14 cellular contexts compared by ENCODE assay signal in genomic region chr9:123260340-123260739, GRCh38. TPM values are rescaled to one million over a fixed set of nuclear protein-coding genes. Genes with fewer than 3 reads are reported as not detected.
A peak's percentile ranks its signal among the peaks of the same experiment; 100 is the strongest.
DNase-seq lines count a peak whose midpoint lies in the region; ATAC-seq, FAIRE-seq and TF ChIP-seq lines count a peak whose summit lies in the region.
"Had no signal": no experiment of that assay in that cellular context is flagged by ENCODE, and none has a peak within 500 bp of the region (broad histone marks: within the 10 kb centered on the region; RNA-seq: fewer than 3 reads in every experiment).

No MANE protein-coding gene starts in this region.

- H3K9me3 ChIP-seq in Loucy (ENCODE audit: insufficient read depth, low read depth, low read length) (no peaks in the 10 kb centered on the region), GM12878 (replicated peaks; ENCODE audit: control insufficient read depth, insufficient read depth, low read length) (peaks cover 1% of the 10 kb centered on the region; the same call in 2 of the 3 replicates), colonic mucosa (no peaks in the 10 kb centered on the region)
- H3K9me3 ChIP-seq: BE2C had no signal

- H2AFZ ChIP-seq in Loucy (ENCODE audit: low read length) (no peak overlapping the region), GM12878 (ENCODE audit: control insufficient read depth, low read depth, low read length) (no peak overlapping the region)

- H3K36me3 ChIP-seq in Loucy (ENCODE audit: insufficient read depth, low read length) (no peaks in the 10 kb centered on the region), GM12878 (ENCODE audit: control insufficient read depth in 2 of 2, insufficient read depth in 2 of 2, low read length in 1 of 2) (0 out of 4 replicates have a peak, but pooled peaks cover 0 to 6% of the 10 kb centered on the region in 2 experiments), colonic mucosa (no peaks in the 10 kb centered on the region)
- H3K36me3 ChIP-seq: BE2C had no signal

- no peaks in the 10 kb centered on the region for H3K27me3 Mint-ChIP-seq in stimulated activated naive B cell treated with anti-CD40 and anti-IgM and Interleukin-4, amounts not matched to agents 10 μg/mL and 1 μg/mL and 100 μg/mL, for 72 hours

- H3K9ac ChIP-seq in Loucy (ENCODE audit: low read depth, low read length, poor library complexity, severe bottlenecking), result no peak overlapping the region
- no peak overlapping the region; the same call in 1 of the 2 replicates for H3K9ac ChIP-seq in GM12878 (ENCODE audit: control insufficient read depth, insufficient read depth, low read length)
- H3K9ac ChIP-seq in colonic mucosa (ENCODE audit: low read depth in 2 of 2, low read length in 2 of 2), result no peak overlapping the region

- SMC1A ChIA-PET in GM12878 (lab: Charles Lee; ENCODE audit: uncharacterized antibody, unreplicated experiment), result interaction anchor here (0.8 to 8.5 kb wide), 10 partner anchors 11 to 213 kb away, joined by 3 to 83 read pairs (median 6); no protein-coding TSS in a partner anchor

- WGBS in GM12878 (ENCODE audit: insufficient coverage, insufficient replicate concordance, low lambda C conversion rate, missing lambda C conversion rate), result 81% methylated on average over 2 of the region's 2 CpGs

- H3K36me3 Mint-ChIP-seq in stimulated activated naive B cell treated with anti-CD40 and anti-IgM and Interleukin-4, amounts not matched to agents 10 μg/mL and 1 μg/mL and 100 μg/mL, for 72 hours, result peaks cover 28 to 53% of the 10 kb centered on the region in 2 donors
- H3K36me3 Mint-ChIP-seq: CD14-positive monocyte; CD8-positive, alpha-beta T cell had no signal

- peaks cover 55 to 96% of the 10 kb centered on the region in 2 donors for H3K4me1 Mint-ChIP-seq in stimulated activated naive B cell treated with anti-CD40 and anti-IgM and Interleukin-4, amounts not matched to agents 10 μg/mL and 1 μg/mL and 100 μg/mL, for 72 hours
- H3K4me1 Mint-ChIP-seq: CD14-positive monocyte had no signal

- H3K27me3 ChIP-seq in Loucy (ENCODE audit: insufficient read depth, low read length, poor library complexity, severe bottlenecking), result no peaks in the 10 kb centered on the region
- no peaks in the 10 kb centered on the region for H3K27me3 ChIP-seq in GM12878 (replicated peaks in 1 of 2; ENCODE audit: control insufficient read depth in 2 of 2, insufficient read depth in 2 of 2, low read length in 1 of 2)
- no peaks in the 10 kb centered on the region for H3K27me3 ChIP-seq in colonic mucosa
- H3K27me3 ChIP-seq: BE2C had no signal

- no peak for TF ChIP-seq EP300 in GM12878 (IDR thresholded peaks at IDR 0.05; ENCODE audit: borderline replicate concordance in 1 of 2, control insufficient read depth in 1 of 2, low read depth in 2 of 2, low read length in 2 of 2)

- in situ Hi-C loops in GM12878 (cut with MboI), result no loop called here

- ATAC-seq in GM12878, result no peak
- no peak for ATAC-seq in stimulated activated naive B cell treated with anti-CD40 and anti-IgM and Interleukin-4, amounts not matched to agents 10 μg/mL and 1 μg/mL and 100 μg/mL, for 72 hours (replicated peaks)
- ATAC-seq: CD8-positive, alpha-beta T cell had no signal

- TF ChIP-seq CTCF in Loucy (conservative IDR thresholded peaks at IDR 0.05; ENCODE audit: low read length) (no peak), GM12878 (IDR thresholded peaks at IDR 0.05 in 2 of 3, conservative IDR thresholded peaks at IDR 0.05 in 1 of 3; ENCODE audit: control insufficient read depth in 2 of 3, extremely low read depth in 1 of 3, insufficient read depth in 1 of 3, low read depth in 3 of 3, low read length in 3 of 3) (no peak), GM20000 (IDR thresholded peaks at IDR 0.05; ENCODE audit: extremely low read depth, missing control alignments) (no peak), colonic mucosa (IDR thresholded peaks at IDR 0.05) (no peak)

- H3K4me1 ChIP-seq in Loucy (ENCODE audit: insufficient read depth, low read length, poor library complexity, severe bottlenecking), result peaks cover 47% of the 10 kb centered on the region
- peaks cover 20% of the 10 kb centered on the region; the same call in 1 of the 2 replicates for H3K4me1 ChIP-seq in GM12878 (ENCODE audit: control insufficient read depth, insufficient read depth, low read length)
- peaks cover under 1% of the 10 kb centered on the region for H3K4me1 ChIP-seq in colonic mucosa

- intact Hi-C loops in GM12878 (cut with micrococcal nuclease; ENCODE audit: unreplicated experiment) (no loop called here), colonic mucosa (cut with DNase I) (no loop called here)

- TF ChIP-seq RAD21 in GM12878 (IDR thresholded peaks at IDR 0.05; ENCODE audit: insufficient read depth, low read depth, low read length), result no peak

- peak overlapping the region; percentile 15 for H3K27ac Mint-ChIP-seq in stimulated activated naive B cell treated with anti-CD40 and anti-IgM and Interleukin-4, amounts not matched to agents 10 μg/mL and 1 μg/mL and 100 μg/mL, for 72 hours
- H3K27ac Mint-ChIP-seq: CD14-positive monocyte had no signal

- H3K4me3 Mint-ChIP-seq in stimulated activated naive B cell treated with anti-CD40 and anti-IgM and Interleukin-4, amounts not matched to agents 10 μg/mL and 1 μg/mL and 100 μg/mL, for 72 hours, result no peak overlapping the region
- H3K4me3 Mint-ChIP-seq: CD14-positive monocyte; CD8-positive, alpha-beta T cell had no signal

- DNase-seq in GM12878 (ENCODE audit: low read depth, low spot score), result no peak
- no peak for DNase-seq in stimulated activated naive B cell treated with anti-CD40 and anti-IgM and Interleukin-4, amounts not matched to agents 10 μg/mL and 1 μg/mL and 100 μg/mL, for 72 hours
- DNase-seq in GM20000 (ENCODE audit: low spot score), result no peak
- DNase-seq in dedifferentiated amniotic fluid mesenchymal stem cell (ENCODE audit: extremely low spot score), result no peak
- DNase-seq in colonic mucosa, result no peak
- DNase-seq: BE2C; CD8-positive, alpha-beta T cell; COR-L47; DMS53 had no signal

- no peaks in the 10 kb centered on the region for H3K9me2 ChIP-seq in Loucy (replicated peaks; ENCODE audit: low read depth, low read length)

- TF ChIP-seq POLR2A in GM12878 (IDR thresholded peaks at IDR 0.05; ENCODE audit: low read depth, low read length), result no peak

- POLR2A ChIA-PET in GM12878 (lab: Charles Lee), result interaction anchor here (1.8 kb wide), 1 partner anchor 8 kb away, joined by 6 read pairs; no protein-coding TSS in a partner anchor

- peaks cover 52% of the 10 kb centered on the region for H4K20me1 ChIP-seq in Loucy (ENCODE audit: insufficient read depth, low read length, poor library complexity, severe bottlenecking)
- no peaks in the 10 kb centered on the region for H4K20me1 ChIP-seq in GM12878 (ENCODE audit: control insufficient read depth, insufficient read depth)

- FAIRE-seq in G401.6 (lab: Jason Lieb, UNC) (peak; percentile 54), GM12878 (lab: Jason Lieb, UNC) (no peak)
- FAIRE-seq: A204.1, GM18507 had no signal

- peaks cover 96% of the 10 kb centered on the region for H3K79me2 ChIP-seq in Loucy (ENCODE audit: insufficient read depth, low read length)
- peaks cover 90% of the 10 kb centered on the region for H3K79me2 ChIP-seq in GM12878 (ENCODE audit: control insufficient read depth, insufficient read depth, low read length)

- peaks cover 0 to 8% of the 10 kb centered on the region in 2 donors for H3K9me3 Mint-ChIP-seq in stimulated activated naive B cell treated with anti-CD40 and anti-IgM and Interleukin-4, amounts not matched to agents 10 μg/mL and 1 μg/mL and 100 μg/mL, for 72 hours
- H3K9me3 Mint-ChIP-seq: CD8-positive, alpha-beta T cell had no signal

- H3K4me2 ChIP-seq in Loucy (ENCODE audit: low read depth, low read length, poor library complexity, severe bottlenecking) (peak overlapping the region; percentile 10), GM12878 (ENCODE audit: control insufficient read depth, insufficient read depth) (no peak overlapping the region; the same call in 1 of the 2 replicates)

- CTCF ChIA-PET in GM12878 (lab: Yijun Ruan, JAX), result interaction anchor here (0.7 to 3.2 kb wide), 7 partner anchors 8 to 156 kb away, joined by 3 to 15 read pairs (median 7); no protein-coding TSS in a partner anchor

- RAD21 ChIA-PET in GM12878 (lab: Charles Lee; ENCODE audit: unreplicated experiment), result interaction anchor here (0.8 to 1.9 kb wide), 6 partner anchors 8 to 88 kb away, joined by 3 to 9 read pairs (median 5); no protein-coding TSS in a partner anchor

- H3K4me3 ChIP-seq in Loucy (ENCODE audit: low read length, poor library complexity, severe bottlenecking) (no peak overlapping the region), GM12878 (no peak overlapping the region), colonic mucosa (no peak overlapping the region)

- no peak overlapping the region for H3K27ac ChIP-seq in GM12878 (ENCODE audit: control insufficient read depth, insufficient read depth)
- H3K27ac ChIP-seq in colonic mucosa, result no peak overlapping the region

- BruUV-seq in GM12878 (replicated peaks; lab: Mats Ljungman, UMichigan), result TSS peak; percentile 3

- H3F3A ChIP-seq in Loucy (ENCODE audit: low read depth), result no peaks in the 10 kb centered on the region

RNA-seq across cellular contexts. Expression of gene STRBP, which starts 8.0 kb away (rescaled TPM):
- total RNA-seq in GM12878 (2013; cell fraction: nucleolus; rRNA removed), result 96.6 and 97.9 TPM in 2 replicates
- 60.5 and 67.8 TPM in 2 replicates for total RNA-seq in GM12878 (2014; rRNA removed)
- total RNA-seq in GM12878 (2014; rRNA removed; fragmentation: Illumina TruSeq; extraction: Trizol), result 89.2 and 89.8 TPM in 2 replicates
- 80.8 and 89.4 TPM in 2 replicates for total RNA-seq in GM12878 (2021)
- polyA plus RNA-seq in GM12878 (2011; ENCODE audit: low read depth), result 41.4 TPM
- 54.1 and 71.2 TPM in 2 replicates for polyA plus RNA-seq in GM12878 (2011; rRNA removed)
- 20.4 and 23.0 TPM in 2 replicates for polyA plus RNA-seq in GM12878 (2011; cell fraction: cytosol; rRNA removed)
- 41.7 and 50.3 TPM in 2 replicates for polyA plus RNA-seq in GM12878 (2011; cell fraction: nucleus; rRNA removed)
- 72.4 and 91.2 TPM in 2 replicates for polyA plus RNA-seq in GM12878 (2012)
- 80.4 and 89.4 TPM in 2 replicates for polyA plus RNA-seq in GM12878 (2014; fragmentation: Illumina TruSeq; extraction: Trizol)
- polyA plus RNA-seq in GM12878 (2014; fragmentation: Nextera tagmentation; extraction: Ambion mirVana), result 10 to 100 TPM; 31.0 to 50.1 TPM
- 55.2 and 62.4 TPM in 2 replicates for polyA plus RNA-seq in GM12878 (2014; rRNA removed)
- polyA plus RNA-seq in GM12878 (2016; fragmentation: Nextera tagmentation; extraction: Ambion mirVana), result 10 to 100 TPM; 95.0 to 96.8 TPM
- polyA minus RNA-seq in GM12878 (2011; rRNA and poly(A)+ RNA removed), result 30.3 and 38.5 TPM in 2 replicates
- 20.2 and 22.0 TPM in 2 replicates for polyA minus RNA-seq in GM12878 (2011; cell fraction: cytosol; rRNA and poly(A)+ RNA removed)
- polyA minus RNA-seq in GM12878 (2011; cell fraction: nucleus; rRNA and poly(A)+ RNA removed), result 27.6 and 58.4 TPM in 2 replicates
- total RNA-seq in colonic mucosa, result 10 to 100 TPM; 37.5 to 53.5 TPM
